In the genomic region with DNA sequence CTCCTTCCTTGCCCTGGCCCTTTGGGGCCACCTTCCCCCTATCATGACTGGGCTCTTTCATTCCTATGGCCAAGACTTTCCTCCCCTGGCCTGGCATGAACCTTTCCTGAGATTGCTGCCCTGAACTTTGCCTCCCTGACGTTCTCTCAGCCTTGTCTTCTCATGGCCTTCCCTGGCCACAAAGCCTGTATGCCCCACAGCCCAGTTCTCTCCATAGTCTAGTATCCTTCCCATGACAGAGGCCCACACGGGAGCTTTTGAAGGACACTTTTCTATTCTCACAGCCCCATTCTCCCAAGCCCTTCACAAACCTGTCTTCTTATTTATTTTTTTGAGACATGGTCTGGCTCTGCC, we compare ENCODE assay signal across 14 cellular contexts. TPM values are rescaled to one million over a fixed set of nuclear protein-coding genes. Genes with fewer than 3 reads are reported as not detected.
DNase-seq lines count a peak whose midpoint lies in the region; ATAC-seq and TF ChIP-seq lines count a peak whose summit lies in the region.
"Had no signal": no experiment of that assay in that cellular context is flagged by ENCODE, and none has a peak within 500 bp of the region (broad histone marks: within the 10 kb centered on the region; RNA-seq: fewer than 3 reads in every experiment).

No MANE protein-coding gene starts in this region.

- no peak for TF ChIP-seq EP300 in sigmoid colon (IDR thresholded peaks at IDR 0.05)

- no peaks in the 10 kb centered on the region for H3K27me3 Mint-ChIP-seq in T-helper 2 cell treated with Interferon-gamma antibody and Interleukin-4, amounts not matched to agents 5 μg/mL and 100 μg/mL, for 36 hours (ENCODE audit: low read depth)
- H3K27me3 Mint-ChIP-seq in T-helper 17 cell (no peaks in the 10 kb centered on the region), endodermal cell (ENCODE audit: insufficient read depth) (no peaks in the 10 kb centered on the region)

- CTCF ChIA-PET in GM10248 (lab: Yijun Ruan, JAX), result interaction anchor here (0.8 to 22.9 kb wide), 13 partner anchors 8 to 70 kb away, joined by 3 to 530 read pairs (median 12); a partner anchor contains a TSS

- H3K27ac ChIP-seq in endodermal cell (ENCODE audit: low read depth, low read length) (no peak overlapping the region), sigmoid colon (peak overlapping the region; percentile 10 to 99 (median 92))

- H3K27me3 ChIP-seq in endodermal cell (ENCODE audit: control insufficient read depth, insufficient read depth, low read length, poor library complexity, severe bottlenecking) (no peaks in the 10 kb centered on the region), sigmoid colon (no peaks in the 10 kb centered on the region)
- H3K27me3 ChIP-seq: ovary, stomach had no signal

- no peak for DNase-seq in T-helper 2 cell treated with Interferon-gamma antibody and Interleukin-4, amounts not matched to agents 5 μg/mL and 100 μg/mL, for 36 hours (ENCODE audit: low spot score)
- DNase-seq in T-helper 2 cell, result no peak
- DNase-seq in T-helper 17 cell, result no peak
- DNase-seq in endodermal cell, result no peak
- no peak for DNase-seq in sigmoid colon
- DNase-seq in GM10248 (ENCODE audit: extremely low spot score), result no peak
- DNase-seq in left colon, result no peak
- no peak for DNase-seq in DMS153 treated with DMSO at 0.1 percent for 48 hours (lab: John Stamatoyannopoulos, UW; ENCODE audit: unreplicated experiment)
- DNase-seq: dermis blood vessel endothelial cell, stomach had no signal

- peaks cover 38% of the 10 kb centered on the region for H3K4me1 Mint-ChIP-seq in T-helper 2 cell treated with Interferon-gamma antibody and Interleukin-4, amounts not matched to agents 5 μg/mL and 100 μg/mL, for 36 hours (ENCODE audit: low read depth)
- H3K4me1 Mint-ChIP-seq in T-helper 17 cell (peaks cover 32% of the 10 kb centered on the region), endodermal cell (peaks cover 32% of the 10 kb centered on the region)

- intact Hi-C loops in sigmoid colon (cut with DNase I) (loop anchor here (5.0 kb wide), 1 partner anchor 67 kb away; a partner anchor contains a TSS), left colon (cut with DNase I, micrococcal nuclease) (no loop called here)

- H3K9me3 ChIP-seq in T-helper 17 cell (ENCODE audit: control insufficient read depth, low read length, poor library complexity, severe bottlenecking) (no peaks in the 10 kb centered on the region), endodermal cell (ENCODE audit: control insufficient read depth, low read length) (no peaks in the 10 kb centered on the region), sigmoid colon (no peaks in the 10 kb centered on the region)
- H3K9me3 ChIP-seq: A549, ovary, stomach had no signal

- H3K4me3 ChIP-seq in endodermal cell (ENCODE audit: low read length) (no peak overlapping the region), sigmoid colon (no peak overlapping the region)
- H3K4me3 ChIP-seq: ovary had no signal

- H3K36me3 Mint-ChIP-seq in T-helper 2 cell treated with Interferon-gamma antibody and Interleukin-4, amounts not matched to agents 5 μg/mL and 100 μg/mL, for 36 hours (ENCODE audit: low read depth), result peaks cover 28% of the 10 kb centered on the region
- H3K36me3 Mint-ChIP-seq in T-helper 17 cell (ENCODE audit: low read depth), result peaks cover 2% of the 10 kb centered on the region
- H3K36me3 Mint-ChIP-seq in endodermal cell (ENCODE audit: low read depth), result peaks cover 69% of the 10 kb centered on the region

- peak overlapping the region; percentile 78 for H3K27ac Mint-ChIP-seq in T-helper 2 cell treated with Interferon-gamma antibody and Interleukin-4, amounts not matched to agents 5 μg/mL and 100 μg/mL, for 36 hours
- peak overlapping the region; percentile 91 for H3K27ac Mint-ChIP-seq in T-helper 17 cell
- H3K27ac Mint-ChIP-seq in endodermal cell, result peak overlapping the region; percentile 90

- POLR2A ChIA-PET in GM10248 (lab: Yijun Ruan, JAX), result interaction anchor here (1.2 kb wide), 1 partner anchor 22 kb away, joined by 3 read pairs; no protein-coding TSS in a partner anchor

- TF ChIP-seq CTCF in endodermal cell (conservative IDR thresholded peaks at IDR 0.05), result no peak
- TF ChIP-seq CTCF in sigmoid colon (IDR thresholded peaks at IDR 0.05), result no peak
- TF ChIP-seq CTCF in GM10248 (IDR thresholded peaks at IDR 0.05; ENCODE audit: control extremely low read depth, extremely low read depth, low read depth, missing control alignments), result no peak

- 90 to 94% methylated on average over 2 of the region's 2 CpGs for WGBS in endodermal cell (ENCODE audit: insufficient coverage in 1 of 2, insufficient read length in 1 of 2), 2 experiments
- 74 to 84% methylated on average over 2 of the region's 2 CpGs for WGBS in sigmoid colon, 2 donors

- no peak overlapping the region for H3K9ac ChIP-seq in endodermal cell (ENCODE audit: extremely low read depth, low read length, poor library complexity, severe bottlenecking)

- H3K9me3 Mint-ChIP-seq in T-helper 2 cell treated with Interferon-gamma antibody and Interleukin-4, amounts not matched to agents 5 μg/mL and 100 μg/mL, for 36 hours, result no peaks in the 10 kb centered on the region
- no peaks in the 10 kb centered on the region for H3K9me3 Mint-ChIP-seq in endodermal cell

- H3K36me3 ChIP-seq in endodermal cell (ENCODE audit: control insufficient read depth, insufficient read depth, low read length) (peaks cover 67% of the 10 kb centered on the region), sigmoid colon (peaks cover 5 to 59% (median 31%) of the 10 kb centered on the region in 4 donors)
- H3K36me3 ChIP-seq: ovary had no signal

- ATAC-seq in T-helper 17 cell, result no peak
- no peak for ATAC-seq in left colon
- ATAC-seq: A549 had no signal

- peak overlapping the region; percentile 72 for H3K4me3 Mint-ChIP-seq in T-helper 2 cell treated with Interferon-gamma antibody and Interleukin-4, amounts not matched to agents 5 μg/mL and 100 μg/mL, for 36 hours
- H3K4me3 Mint-ChIP-seq in T-helper 17 cell (no peak overlapping the region), endodermal cell (peak overlapping the region; percentile 63)

- TF ChIP-seq POLR2A in sigmoid colon (IDR thresholded peaks at IDR 0.05), result no peak

- peaks cover 6% of the 10 kb centered on the region for H3K4me1 ChIP-seq in endodermal cell (ENCODE audit: control insufficient read depth, insufficient read depth, low read length)
- peaks cover 0 to 66% (median 53%) of the 10 kb centered on the region in 4 donors for H3K4me1 ChIP-seq in sigmoid colon

RNA-seq across cellular contexts. Expression of a gene that starts 4.5 kb away (rescaled TPM):
- total RNA-seq in T-helper 17 cell, result not detected
- total RNA-seq in endodermal cell, result not detected
- not detected for polyA plus RNA-seq in endodermal cell (2013, experiment 1 of 2)
- polyA plus RNA-seq in endodermal cell (2013, experiment 2 of 2), result not detected
- not detected for total RNA-seq in sigmoid colon
- polyA plus RNA-seq in sigmoid colon, result not detected
- total RNA-seq in left colon, result not detected
- total RNA-seq: dermis blood vessel endothelial cell, frontal cortex, kidney epithelial cell, ovary, stomach had no signal
- polyA plus RNA-seq: A549, ovary, stomach had no signal

RNA-seq across cellular contexts. Expression of a gene that starts 4.7 kb away (rescaled TPM):
- total RNA-seq in T-helper 17 cell (100 to 1,000 TPM; 192 to 226 TPM), endodermal cell (100 to 1,000 TPM; 141 to 257 TPM), sigmoid colon (100 to 1,000 TPM; 465 to 697 (median 652) TPM), left colon (100 to 1,000 TPM; 151 to 168 TPM)
- 219 TPM for polyA plus RNA-seq in endodermal cell (2013, experiment 1 of 2)
- 218 TPM for polyA plus RNA-seq in endodermal cell (2013, experiment 2 of 2)
- 100 to 1,000 TPM; 305 to 810 (median 418) TPM for polyA plus RNA-seq in sigmoid colon

RNA-seq across cellular contexts. Expression of a gene that starts 11.4 kb away (rescaled TPM):
- total RNA-seq in T-helper 17 cell (10 to 100 TPM; 24.1 to 28.9 TPM), endodermal cell (100 to 1,000 TPM; 111 to 244 TPM), sigmoid colon (100 to 1,000 TPM in 1 of 4 donors, 10 to 100 TPM in 3; 46.4 to 138 (median 60.3) TPM), left colon (10 to 100 TPM; 64.6 to 78.9 TPM)
- 157 TPM for polyA plus RNA-seq in endodermal cell (2013, experiment 1 of 2)
- 139 TPM for polyA plus RNA-seq in endodermal cell (2013, experiment 2 of 2)
- 10 to 100 TPM; 30.1 to 78.8 (median 33.0) TPM for polyA plus RNA-seq in sigmoid colon

RNA-seq across cellular contexts. Expression of a gene that starts 12.0 kb away (rescaled TPM):
- total RNA-seq in T-helper 17 cell (100 to 1,000 TPM; 115 to 177 TPM), endodermal cell (10 to 100 TPM; 35.7 to 68.0 TPM), sigmoid colon (10 to 100 TPM in 3 of 4 donors, 1 to 10 TPM in 1; 5.3 to 13.6 (median 11.8) TPM), left colon (10 to 100 TPM; 40.0 to 43.9 TPM)
- 6.3 TPM for polyA plus RNA-seq in endodermal cell (2013, experiment 1 of 2)
- polyA plus RNA-seq in endodermal cell (2013, experiment 2 of 2), result 5.6 TPM
- polyA plus RNA-seq in sigmoid colon, result 10 to 100 TPM; 42.1 to 92.4 (median 67.3) TPM

RNA-seq across cellular contexts. Expression of a gene that starts 24.8 kb away (rescaled TPM):
- total RNA-seq in T-helper 17 cell (10 to 100 TPM; 80.2 to 80.7 TPM), endodermal cell (100 to 1,000 TPM; 104 to 139 TPM), sigmoid colon (10 to 100 TPM; 26.3 to 37.5 (median 35.0) TPM), left colon (10 to 100 TPM in 1 of 2 donors, 1 to 10 TPM in 1; 3.1 to 10.9 TPM)
- polyA plus RNA-seq in endodermal cell (2013, experiment 1 of 2), result 137 TPM
- polyA plus RNA-seq in endodermal cell (2013, experiment 2 of 2), result 107 TPM
- polyA plus RNA-seq in sigmoid colon, result 10 to 100 TPM in 1 of 3 donors, 1 to 10 TPM in 2; 1.8 to 15.6 (median 3.0) TPM
